8 cellular contexts compared by ENCODE assay signal in genomic region chr1:226679303-226679702, GRCh38. TPM values are rescaled to one million over a fixed set of nuclear protein-coding genes. Genes with fewer than 3 reads are reported as not detected.
A peak's percentile ranks its signal among the peaks of the same experiment; 100 is the strongest.
DNase-seq lines count a peak whose midpoint lies in the region; ATAC-seq and TF ChIP-seq lines count a peak whose summit lies in the region.

No MANE protein-coding gene starts in this region.

- H3K27me3 ChIP-seq in testis = no peaks in the 10 kb centered on the region
- peaks cover 22% of the 10 kb centered on the region for H3K27me3 ChIP-seq in H7 (ENCODE audit: control insufficient read depth, insufficient read depth, low read length)

- WGBS in testis, 2 donors = 31 to 48% methylated on average over 2 of the region's 2 CpGs
- 30 to 40% methylated on average over 2 of the region's 2 CpGs for WGBS in lower leg skin, 2 donors

- CTCF ChIA-PET in activated naive CD4-positive, alpha-beta T cell treated with anti-CD3 and anti-CD28 coated beads for 36 hours (lab: Charles Lee) = interaction anchor here (0.9 to 2.1 kb wide), 5 partner anchors 13 to 136 kb away, joined by 3 to 9 read pairs (median 3); no protein-coding TSS in a partner anchor

- intact Hi-C loops in activated naive CD4-positive, alpha-beta T cell treated with anti-CD3 and anti-CD28 coated beads for 36 hours (cut with micrococcal nuclease) = no loop called here
- intact Hi-C loops in testis (cut with DNase I; ENCODE audit: low total_unique reads) (no loop called here), lower leg skin (cut with DNase I; ENCODE audit: low total_unique reads) (no loop called here)

- ATAC-seq in activated naive CD8-positive, alpha-beta T cell treated with anti-CD3 and anti-CD28 coated beads, Interleukin-2, amount 50 U/mL, for 24 hours = no peak

- H3K36me3 ChIP-seq in testis (ENCODE audit: low read depth, missing control alignments) = no peaks in the 10 kb centered on the region
- no peaks in the 10 kb centered on the region for H3K36me3 ChIP-seq in H7 (replicated peaks; ENCODE audit: control insufficient read depth, insufficient read depth, low read length)

- peaks cover 17% of the 10 kb centered on the region for H3K36me3 Mint-ChIP-seq in activated naive CD4-positive, alpha-beta T cell treated with anti-CD3 and anti-CD28 coated beads for 36 hours (ENCODE audit: low read depth)
- H3K36me3 Mint-ChIP-seq in activated naive CD8-positive, alpha-beta T cell treated with anti-CD3 and anti-CD28 coated beads, Interleukin-2, amount 50 U/mL, for 24 hours (ENCODE audit: low read depth) = peaks cover 28% of the 10 kb centered on the region
- no peaks in the 10 kb centered on the region for H3K36me3 Mint-ChIP-seq in mesothelial cell of epicardium

- peak overlapping the region; percentile 67 for H3K4me3 Mint-ChIP-seq in activated naive CD4-positive, alpha-beta T cell treated with anti-CD3 and anti-CD28 coated beads for 36 hours
- peak overlapping the region; percentile 79 for H3K4me3 Mint-ChIP-seq in activated naive CD8-positive, alpha-beta T cell treated with anti-CD3 and anti-CD28 coated beads, Interleukin-2, amount 50 U/mL, for 24 hours
- peak overlapping the region; percentile 73 for H3K4me3 Mint-ChIP-seq in mesothelial cell of epicardium

- H3K4me3 ChIP-seq in testis (no peak overlapping the region), H7 (ENCODE audit: insufficient read depth, low read depth, low read length) (no peak overlapping the region), lower leg skin (ENCODE audit: low read depth, poor library complexity, severe bottlenecking) (no peak overlapping the region)

- no peaks in the 10 kb centered on the region for H3K9me3 ChIP-seq in testis

- no peak for DNase-seq in activated naive CD4-positive, alpha-beta T cell treated with anti-CD3 and anti-CD28 coated beads for 36 hours
- no peak for DNase-seq in activated naive CD4-positive, alpha-beta T cell treated with anti-CD3 and anti-CD28 coated beads, Interleukin-2, amount 50 U/mL, for 16 hours
- no peak for DNase-seq in activated naive CD8-positive, alpha-beta T cell treated with anti-CD3 and anti-CD28 coated beads, Interleukin-2, amount 50 U/mL, for 24 hours
- DNase-seq in mesothelial cell of epicardium (ENCODE audit: low spot score in 2 of 2, unreplicated experiment in 2 of 2) (no peak), testis (no peak), NCI-H446 treated with DMSO at 0.1 percent for 48 hours (lab: John Stamatoyannopoulos, UW) (no peak), H7 (no peak), lower leg skin (ENCODE audit: low spot score in 2 of 2) (no peak)

- peak overlapping the region; percentile 90 to 94 for H3K27ac ChIP-seq in testis

- peaks cover 96% of the 10 kb centered on the region for H3K4me1 Mint-ChIP-seq in activated naive CD4-positive, alpha-beta T cell treated with anti-CD3 and anti-CD28 coated beads for 36 hours (ENCODE audit: low read depth)
- H3K4me1 Mint-ChIP-seq in activated naive CD8-positive, alpha-beta T cell treated with anti-CD3 and anti-CD28 coated beads, Interleukin-2, amount 50 U/mL, for 24 hours = peaks cover 99% of the 10 kb centered on the region
- peaks cover 26% of the 10 kb centered on the region for H3K4me1 Mint-ChIP-seq in mesothelial cell of epicardium

- peak overlapping the region; percentile 92 for H3K27ac Mint-ChIP-seq in activated naive CD4-positive, alpha-beta T cell treated with anti-CD3 and anti-CD28 coated beads for 36 hours
- H3K27ac Mint-ChIP-seq in activated naive CD8-positive, alpha-beta T cell treated with anti-CD3 and anti-CD28 coated beads, Interleukin-2, amount 50 U/mL, for 24 hours = peak overlapping the region; percentile 97
- H3K27ac Mint-ChIP-seq in mesothelial cell of epicardium = peak overlapping the region; percentile 94

- H3K4me1 ChIP-seq in testis = peaks cover 64% of the 10 kb centered on the region

- TF ChIP-seq POLR2A in testis (IDR thresholded peaks at IDR 0.05) (no peak), lower leg skin (IDR thresholded peaks at IDR 0.05) (no peak)

- H3K27me3 Mint-ChIP-seq in activated naive CD4-positive, alpha-beta T cell treated with anti-CD3 and anti-CD28 coated beads for 36 hours (ENCODE audit: low read depth) = no peaks in the 10 kb centered on the region
- peaks cover 2% of the 10 kb centered on the region for H3K27me3 Mint-ChIP-seq in activated naive CD8-positive, alpha-beta T cell treated with anti-CD3 and anti-CD28 coated beads, Interleukin-2, amount 50 U/mL, for 24 hours
- no peaks in the 10 kb centered on the region for H3K27me3 Mint-ChIP-seq in mesothelial cell of epicardium (ENCODE audit: low read depth)

- H3K9me3 Mint-ChIP-seq in activated naive CD4-positive, alpha-beta T cell treated with anti-CD3 and anti-CD28 coated beads for 36 hours = no peaks in the 10 kb centered on the region
- no peaks in the 10 kb centered on the region for H3K9me3 Mint-ChIP-seq in activated naive CD8-positive, alpha-beta T cell treated with anti-CD3 and anti-CD28 coated beads, Interleukin-2, amount 50 U/mL, for 24 hours
- no peaks in the 10 kb centered on the region for H3K9me3 Mint-ChIP-seq in mesothelial cell of epicardium

- no peak for TF ChIP-seq CTCF in mesothelial cell of epicardium (IDR thresholded peaks at IDR 0.05; ENCODE audit: unreplicated experiment)
- no peak for TF ChIP-seq CTCF in testis (IDR thresholded peaks at IDR 0.05)
- no peak for TF ChIP-seq CTCF in lower leg skin (IDR thresholded peaks at IDR 0.05)

RNA-seq across cellular contexts. Expression of gene ITPKB, which starts 59.8 kb away (rescaled TPM):
- 10 to 100 TPM; 40.3 to 40.9 TPM for total RNA-seq in activated naive CD4-positive, alpha-beta T cell treated with anti-CD3 and anti-CD28 coated beads for 36 hours
- total RNA-seq in mesothelial cell of epicardium (19.7 to 21.2 TPM (median 21.0 TPM) in 3 replicates), testis (10 to 100 TPM; 13.5 to 18.0 TPM), lower leg skin (10 to 100 TPM; 39.3 to 57.2 (median 44.1) TPM)
- polyA plus RNA-seq in testis (ENCODE audit: insufficient read depth, low read depth, low replicate concordance) = 11.4 TPM
- total RNA-seq in H7 (2014; rRNA removed; shearing (Covaris generic)) = 15.3 and 20.8 TPM in 2 replicates
